Comparison of ENCODE assay signal across 23 cellular contexts in the genomic region with DNA sequence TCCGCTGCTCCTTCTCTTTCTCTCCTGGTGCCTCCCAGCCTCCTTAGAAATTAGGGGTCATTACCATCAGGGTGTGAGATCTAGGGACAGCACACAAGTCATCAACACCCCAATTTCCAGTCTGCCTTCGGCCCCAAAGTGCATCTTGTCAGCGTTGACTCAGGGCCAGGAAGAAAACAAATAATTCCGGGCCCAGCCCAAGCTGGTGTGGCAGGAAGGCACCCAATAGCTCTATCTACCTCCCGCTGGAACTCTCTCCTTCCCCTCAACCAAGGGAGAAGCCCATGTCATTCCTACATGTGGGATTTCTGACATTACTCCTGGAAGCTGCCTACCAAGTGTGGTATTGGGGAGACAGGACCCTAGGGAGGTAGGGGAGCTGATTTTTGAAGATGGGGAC. TPM values are rescaled to one million over a fixed set of nuclear protein-coding genes. Genes with fewer than 3 reads are reported as not detected.
DNase-seq lines count a peak whose midpoint lies in the region; ATAC-seq and TF ChIP-seq lines count a peak whose summit lies in the region.
"Had no signal": no experiment of that assay in that cellular context is flagged by ENCODE, and none has a peak within 500 bp of the region (broad histone marks: within the 10 kb centered on the region; RNA-seq: fewer than 3 reads in every experiment).

No MANE protein-coding gene starts in this region.

- no peaks in the 10 kb centered on the region for H3K36me3 ChIP-seq in WERI-Rb-1
- no peaks in the 10 kb centered on the region for H3K36me3 ChIP-seq in mucosa of descending colon (ENCODE audit: low read depth)
- no peaks in the 10 kb centered on the region for H3K36me3 ChIP-seq in suprapubic skin
- no peaks in the 10 kb centered on the region for H3K36me3 ChIP-seq in A673 (ENCODE audit: insufficient read depth, low read length, poor library complexity, severe bottlenecking)
- H3K36me3 ChIP-seq: BE2C; BLaER1 treated with 17β-estradiol and CSF1 and Interleukin-3, amounts not matched to agents 10 nM and 100 nM had no signal

- intact Hi-C loops in mucosa of descending colon (cut with DNase I, micrococcal nuclease) (no loop called here), right cardiac atrium (cut with DNase I) (no loop called here), A673 (cut with micrococcal nuclease; ENCODE audit: unreplicated experiment) (no loop called here)

- DNase-seq in WERI-Rb-1 (no peak), mucosa of descending colon (no peak), suprapubic skin (ENCODE audit: low spot score in 2 of 2) (no peak), right cardiac atrium (no peak), A673 (ENCODE audit: low spot score) (no peak)
- no peak for DNase-seq in effector CD4-positive, alpha-beta T cell
- DNase-seq: ACHN; AML-193; BE2C; CD4-positive, alpha-beta T cell; CD8-positive, alpha-beta memory T cell; DMS79; EL; GDM1; GM23248; H9 had no signal

- WGBS in suprapubic skin, result 66% methylated on average over 5 of the region's 5 CpGs
- 68% methylated on average over 5 of the region's 5 CpGs for WGBS in right cardiac atrium

- H3K27me3 ChIP-seq in WERI-Rb-1 (ENCODE audit: insufficient read depth, low read depth, severe bottlenecking), result no peaks in the 10 kb centered on the region
- no peaks in the 10 kb centered on the region for H3K27me3 ChIP-seq in suprapubic skin
- no peaks in the 10 kb centered on the region for H3K27me3 ChIP-seq in right cardiac atrium (ENCODE audit: control insufficient read depth, insufficient read depth)
- H3K27me3 ChIP-seq in A673 (replicated peaks; ENCODE audit: insufficient read depth, low read depth, low read length, poor library complexity), result no peaks in the 10 kb centered on the region
- H3K27me3 ChIP-seq: BE2C; BLaER1 treated with 17β-estradiol and CSF1 and Interleukin-3, amounts not matched to agents 10 nM and 100 nM had no signal

- H3K27ac ChIP-seq in WERI-Rb-1 (peak overlapping the region; percentile 10), suprapubic skin (peak overlapping the region; percentile 29), right cardiac atrium (ENCODE audit: low read length) (no peak overlapping the region), A673 (ENCODE audit: low read depth, low read length, poor library complexity, severe bottlenecking) (no peak overlapping the region)
- H3K27ac ChIP-seq: 22Rv1; BLaER1 treated with 17β-estradiol and CSF1 and Interleukin-3, amounts not matched to agents 10 nM and 100 nM; GM23248 had no signal

- H3K4me3 ChIP-seq in WERI-Rb-1 (ENCODE audit: low read depth, low read length) (no peak overlapping the region), mucosa of descending colon (no peak overlapping the region), suprapubic skin (no peak overlapping the region), right cardiac atrium (ENCODE audit: low read length) (no peak overlapping the region), A673 (ENCODE audit: low read depth, low read length, poor library complexity, severe bottlenecking) (no peak overlapping the region)
- H3K4me3 ChIP-seq: BLaER1 treated with 17β-estradiol and CSF1 and Interleukin-3, amounts not matched to agents 10 nM and 100 nM; GM12878; GM23248 had no signal

- TF ChIP-seq EP300 in suprapubic skin (IDR thresholded peaks at IDR 0.05), result no peak

- H3K9me3 ChIP-seq in WERI-Rb-1 (ENCODE audit: severe bottlenecking) (no peaks in the 10 kb centered on the region), mucosa of descending colon (no peaks in the 10 kb centered on the region), suprapubic skin (no peaks in the 10 kb centered on the region), right cardiac atrium (ENCODE audit: control insufficient read depth, low read length) (no peaks in the 10 kb centered on the region), A673 (ENCODE audit: low read depth, low read length, poor library complexity, severe bottlenecking) (no peaks in the 10 kb centered on the region)
- H3K9me3 ChIP-seq: BE2C; BLaER1 treated with 17β-estradiol and CSF1 and Interleukin-3, amounts not matched to agents 10 nM and 100 nM had no signal

- CTCF ChIA-PET in A673 (lab: Charles Lee), result no interaction called here

- no TSS peak for BruUV-seq in A673 (replicated peaks; lab: Mats Ljungman, UMichigan)

- ATAC-seq in esophagus mucosa, result peak; percentile 26
- peak; percentile 53 for ATAC-seq in mucosa of descending colon
- ATAC-seq in right cardiac atrium, result no peak
- ATAC-seq: GM12878, HCT116 had no signal

- no peak for TF ChIP-seq CTCF in WERI-Rb-1 (IDR thresholded peaks at IDR 0.05; ENCODE audit: low read depth, low read length)
- TF ChIP-seq CTCF in mucosa of descending colon (IDR thresholded peaks at IDR 0.05), result no peak
- no peak for TF ChIP-seq CTCF in suprapubic skin (IDR thresholded peaks at IDR 0.05)
- TF ChIP-seq CTCF in A673 (conservative IDR thresholded peaks at IDR 0.05; ENCODE audit: low read depth, low read length), result no peak

- POLR2A ChIA-PET in A673 (lab: Charles Lee; ENCODE audit: low non-redundant PET), result no interaction called here

- TF ChIP-seq POLR2A in suprapubic skin (IDR thresholded peaks at IDR 0.05), result no peak

- H3K4me1 ChIP-seq in mucosa of descending colon (ENCODE audit: low read depth) (no peaks in the 10 kb centered on the region), suprapubic skin (peaks cover 23% of the 10 kb centered on the region), right cardiac atrium (ENCODE audit: control insufficient read depth, insufficient read depth, low read length) (no peaks in the 10 kb centered on the region), A673 (ENCODE audit: insufficient read depth, low read length, poor library complexity, severe bottlenecking) (no peaks in the 10 kb centered on the region)
- H3K4me1 ChIP-seq: BE2C; BLaER1 treated with 17β-estradiol and CSF1 and Interleukin-3, amounts not matched to agents 10 nM and 100 nM had no signal

RNA-seq across cellular contexts. Expression of gene C6orf132, which starts 11.5 kb away (rescaled TPM):
- 216 TPM for total RNA-seq in esophagus mucosa
- total RNA-seq in mucosa of descending colon, result 10 to 100 TPM; 22.2 to 67.6 (median 57.6) TPM
- 100 to 1,000 TPM; 112 to 150 (median 122) TPM for total RNA-seq in suprapubic skin
- total RNA-seq in right cardiac atrium, result 1 to 10 TPM in 3 of 4 donors, under 1 TPM in 1; 0.64 to 2.4 (median 1.6) TPM
- 1.8 TPM for polyA plus RNA-seq in right cardiac atrium
- 0.04 and 0.15 TPM in 2 replicates for total RNA-seq in A673 (2021)
- total RNA-seq: CD4-positive, alpha-beta T cell; H4 had no signal
- polyA plus RNA-seq: CD14-positive monocyte; CD8-positive, alpha-beta memory T cell had no signal

RNA-seq across cellular contexts. Expression of gene GUCA1A, which starts 19.2 kb away (rescaled TPM):
- not detected for total RNA-seq in esophagus mucosa
- not detected for total RNA-seq in mucosa of descending colon
- under 1 TPM in 1 of 4 donors, not detected in 3; 0.76 TPM for total RNA-seq in suprapubic skin
- not detected for total RNA-seq in right cardiac atrium
- not detected for polyA plus RNA-seq in right cardiac atrium
- not detected in 2 replicates for total RNA-seq in A673 (2021)
- total RNA-seq: CD4-positive, alpha-beta T cell; CD8-positive, alpha-beta memory T cell; GM12878; GM23248; H4 had no signal
- polyA plus RNA-seq: CD14-positive monocyte; CD8-positive, alpha-beta memory T cell; GM12878; GM23248 had no signal

RNA-seq across cellular contexts. Expression of gene GUCA1B, which starts 40.8 kb away (rescaled TPM):
- 0.16 TPM for total RNA-seq in esophagus mucosa
- total RNA-seq in mucosa of descending colon, result 1 to 10 TPM in 1 of 3 donors, under 1 TPM in 2; 0.81 to 3.1 (median 0.99) TPM
- total RNA-seq in suprapubic skin, result 1 to 10 TPM in 1 of 4 donors, under 1 TPM in 2, not detected in 1; 0.47 to 4.2 (median 0.76) TPM
- 1 to 10 TPM; 1.0 to 2.5 (median 1.6) TPM for total RNA-seq in right cardiac atrium
- 0.11 TPM for polyA plus RNA-seq in right cardiac atrium
- total RNA-seq in A673 (2021), result 1.7 and 2.0 TPM in 2 replicates
- total RNA-seq: H4 had no signal
- polyA plus RNA-seq: CD8-positive, alpha-beta memory T cell; GM23248 had no signal

Comparison
In these comparisons a context has a peak if more than half of its experiments do, and no peak if none do; other contexts are left out.
1. H3K27ac ChIP-seq: peak in WERI-Rb-1 (single experiment) and suprapubic skin (single experiment); none in right cardiac atrium (single experiment) and A673 (single experiment).
2. ATAC-seq: peak in esophagus mucosa (single experiment) and mucosa of descending colon (single experiment); none in right cardiac atrium (0 of 2).
3. RNA of gene C6orf132, which starts 11.5 kb away (total RNA-seq): 216 TPM in esophagus mucosa (single experiment), 112 to 150 TPM in suprapubic skin and 22.2 to 67.6 TPM in mucosa of descending colon; 0.64 to 2.4 TPM in right cardiac atrium and 0.04 to 0.15 TPM in A673; every median in the first group is over 4 times any median in the second.